36 cellular contexts compared by ENCODE assay signal in genomic region chr15:45347989-45348388, GRCh38.
"Had no signal": no experiment of that assay in that cellular context is flagged by ENCODE, and none has a peak within 500 bp of the region (broad histone marks: within the 10 kb centered on the region; RNA-seq: fewer than 3 reads in every experiment).

No MANE protein-coding gene starts in this region.

- H3K27ac ChIP-seq: ascending aorta, brain microvascular endothelial cell, breast epithelium, VCaP had no signal

- H3K4me1 Mint-ChIP-seq: activated B cell treated with CpG ODN at 0.5 μM for 24 hours; activated CD4-positive, alpha-beta T cell treated with anti-CD3 and anti-CD28 coated beads, Interleukin-2, amount 10 ng/mL, durations not matched to agents 24 days and 14 days; activated naive CD4-positive, alpha-beta T cell treated with anti-CD3 and anti-CD28 coated beads, Interleukin-2, amount 50 U/mL, for 24 hours; activated naive CD8-positive, alpha-beta T cell treated with anti-CD3 and anti-CD28 coated beads, Interleukin-2, amount 10 ng/mL, durations not matched to agents 7 days and 5 days; activated naive CD8-positive, alpha-beta T cell treated with anti-CD3 and anti-CD28 coated beads, Interleukin-2, amount 50 U/mL, for 24 hours; activated T-helper 17 cell treated with anti-CD3 and anti-CD28 coated beads, Interleukin-2, amount 50 U/mL, for 72 hours had no signal

- H3K9me3 ChIP-seq: ascending aorta, breast epithelium had no signal

- H3K9me3 Mint-ChIP-seq: activated B cell treated with CpG ODN at 0.5 μM for 24 hours; activated CD4-positive, alpha-beta memory T cell treated with anti-CD3 and anti-CD28 coated beads for 36 hours; activated CD4-positive, alpha-beta T cell treated with anti-CD3 and anti-CD28 coated beads, Interleukin-2, amount 10 ng/mL, durations not matched to agents 24 days and 14 days; activated CD8-positive, alpha-beta T cell treated with anti-CD3 and anti-CD28 coated beads for 36 hours; activated naive CD4-positive, alpha-beta T cell treated with anti-CD3 and anti-CD28 coated beads for 36 hours; activated naive CD4-positive, alpha-beta T cell treated with anti-CD3 and anti-CD28 coated beads, Interleukin-2, amount 50 U/mL, for 24 hours; activated naive CD8-positive, alpha-beta T cell treated with anti-CD3 and anti-CD28 coated beads, Interleukin-2, amount 10 ng/mL, durations not matched to agents 7 days and 5 days; activated naive CD8-positive, alpha-beta T cell treated with anti-CD3 and anti-CD28 coated beads, Interleukin-2, amount 50 U/mL, for 24 hours; activated T-cell treated with anti-CD3 and anti-CD28 coated beads, Interleukin-2, amount 50 U/mL, for 4 hours; activated T-cell treated with anti-CD3 and anti-CD28 coated beads, Interleukin-2, amount 50 U/mL, for 72 hours; activated T-helper 1 cell treated with anti-CD3 and anti-CD28 coated beads, Interleukin-12 subunit alpha, Interleukin-12 subunit beta, Interleukin-2, Interleukin-4 antibody, amounts not matched to agents 30 ng/mL and 10 ng/mL and 1 ng/mL, durations not matched to agents 14 hours and 24 hours and 36 hours; activated T-helper 17 cell treated with anti-CD3 and anti-CD28 coated beads, Interleukin-2, amount 50 U/mL, for 72 hours; T-helper 1 cell treated with Interleukin-12 subunit alpha and Interleukin-12 subunit beta and Interleukin-4 antibody, amounts not matched to agents 30 μg/mL and 1 μg/mL, for 36 hours; T-helper 2 cell treated with Interferon-gamma antibody and Interleukin-4, amounts not matched to agents 5 μg/mL and 100 μg/mL, for 36 hours had no signal

- ATAC-seq: activated CD8-positive, alpha-beta T cell treated with anti-CD3 and anti-CD28 coated beads for 36 hours; activated naive CD8-positive, alpha-beta T cell treated with anti-CD3 and anti-CD28 coated beads, Interleukin-2, amount 50 U/mL, for 24 hours; activated T-cell treated with anti-CD3 and anti-CD28 coated beads, Interleukin-2, amount 50 U/mL, for 4 hours; activated T-cell treated with anti-CD3 and anti-CD28 coated beads, Interleukin-2, amount 50 U/mL, for 72 hours; activated T-helper 17 cell treated with anti-CD3 and anti-CD28 coated beads, Interleukin-2, amount 50 U/mL, for 72 hours had no signal

- H3K36me3 Mint-ChIP-seq: activated CD4-positive, alpha-beta memory T cell treated with anti-CD3 and anti-CD28 coated beads for 36 hours; activated naive CD4-positive, alpha-beta T cell treated with anti-CD3 and anti-CD28 coated beads, Interleukin-2, amount 50 U/mL, for 24 hours; activated naive CD8-positive, alpha-beta T cell; activated naive CD8-positive, alpha-beta T cell treated with anti-CD3 and anti-CD28 coated beads, Interleukin-2, amount 10 ng/mL, durations not matched to agents 7 days and 5 days had no signal

- H3K27ac Mint-ChIP-seq: activated B cell treated with CpG ODN at 0.5 μM for 24 hours; activated CD4-positive, alpha-beta memory T cell treated with anti-CD3 and anti-CD28 coated beads for 36 hours; activated CD4-positive, alpha-beta T cell treated with anti-CD3 and anti-CD28 coated beads, Interleukin-2, amount 10 ng/mL, durations not matched to agents 24 days and 14 days; activated CD8-positive, alpha-beta T cell treated with anti-CD3 and anti-CD28 coated beads for 36 hours; activated naive CD4-positive, alpha-beta T cell treated with anti-CD3 and anti-CD28 coated beads for 36 hours; activated naive CD4-positive, alpha-beta T cell treated with anti-CD3 and anti-CD28 coated beads, Interleukin-2, amount 50 U/mL, for 24 hours; activated naive CD8-positive, alpha-beta T cell; activated naive CD8-positive, alpha-beta T cell treated with anti-CD3 and anti-CD28 coated beads, Interleukin-2, amount 10 ng/mL, durations not matched to agents 7 days and 5 days; activated naive CD8-positive, alpha-beta T cell treated with anti-CD3 and anti-CD28 coated beads, Interleukin-2, amount 50 U/mL, for 24 hours; activated T-cell treated with anti-CD3 and anti-CD28 coated beads, Interleukin-2, amount 50 U/mL, for 72 hours; activated T-helper 1 cell treated with anti-CD3 and anti-CD28 coated beads, Interleukin-12 subunit alpha, Interleukin-12 subunit beta, Interleukin-2, Interleukin-4 antibody, amounts not matched to agents 30 ng/mL and 10 ng/mL and 1 ng/mL, durations not matched to agents 14 hours and 24 hours and 36 hours; activated T-helper 17 cell treated with anti-CD3 and anti-CD28 coated beads, Interleukin-2, amount 50 U/mL, for 72 hours; T-helper 1 cell treated with Interleukin-12 subunit alpha and Interleukin-12 subunit beta and Interleukin-4 antibody, amounts not matched to agents 30 μg/mL and 1 μg/mL, for 36 hours; T-helper 2 cell treated with Interferon-gamma antibody and Interleukin-4, amounts not matched to agents 5 μg/mL and 100 μg/mL, for 36 hours had no signal

- DNase-seq: activated B cell treated with CpG ODN at 0.5 μM for 24 hours; activated CD4-positive, alpha-beta memory T cell treated with anti-CD3 and anti-CD28 coated beads for 36 hours; activated CD4-positive, alpha-beta T cell treated with anti-CD3 and anti-CD28 coated beads for 4 hours; activated CD4-positive, alpha-beta T cell treated with anti-CD3 and anti-CD28 coated beads, Interleukin-2, amount 10 ng/mL, durations not matched to agents 24 days and 14 days; activated CD4-positive, alpha-beta T cell treated with anti-CD3 and anti-CD28 coated beads, Interleukin-2, amount 50 U/mL, for 1 hour; activated CD4-positive, alpha-beta T cell treated with anti-CD3 and anti-CD28 coated beads, Interleukin-2, amount 50 U/mL, for 4 hours; activated CD4-positive, CD25-positive, alpha-beta regulatory T cell treated with anti-CD3 and anti-CD28 coated beads, Interleukin-2, amount 50 U/mL, for 72 hours; activated CD8-positive, alpha-beta memory T cell treated with anti-CD3 and anti-CD28 coated beads, Interleukin-2, amount 50 U/mL, for 4 hours; activated CD8-positive, alpha-beta T cell treated with anti-CD3 and anti-CD28 coated beads for 36 hours; activated effector memory CD4-positive, alpha-beta T cell treated with anti-CD3 and anti-CD28 coated beads, Interleukin-2, amount 50 U/mL, for 16 hours; activated gamma-delta T cell treated with Interleukin-2 at 50 U/mL for 16 hours; activated naive CD4-positive, alpha-beta T cell; activated naive CD4-positive, alpha-beta T cell treated with anti-CD3 and anti-CD28 coated beads for 36 hours; activated naive CD8-positive, alpha-beta T cell treated with anti-CD3 and anti-CD28 coated beads, Interleukin-2, amount 10 ng/mL, durations not matched to agents 7 days and 5 days; activated naive CD8-positive, alpha-beta T cell treated with anti-CD3 and anti-CD28 coated beads, Interleukin-2, amount 50 U/mL, for 24 hours; activated T-cell treated with anti-CD3 and anti-CD28 coated beads for 4 hours; activated T-cell treated with anti-CD3 and anti-CD28 coated beads, Interleukin-2, amount 50 U/mL, for 1 hour; activated T-cell treated with anti-CD3 and anti-CD28 coated beads, Interleukin-2, amount 50 U/mL, for 4 hours; activated T-cell treated with anti-CD3 and anti-CD28 coated beads, Interleukin-2, amount 50 U/mL, for 72 hours; amygdala; anterior cingulate cortex; brain microvascular endothelial cell; central memory CD4-positive, alpha-beta T cell; T-helper 1 cell; T-helper 2 cell; T-helper 9 cell had no signal

- H3K4me3 Mint-ChIP-seq: activated B cell treated with CpG ODN at 0.5 μM for 24 hours; activated CD4-positive, alpha-beta memory T cell treated with anti-CD3 and anti-CD28 coated beads for 36 hours; activated CD4-positive, alpha-beta T cell treated with anti-CD3 and anti-CD28 coated beads, Interleukin-2, amount 10 ng/mL, durations not matched to agents 24 days and 14 days; activated CD8-positive, alpha-beta T cell treated with anti-CD3 and anti-CD28 coated beads for 36 hours; activated naive CD4-positive, alpha-beta T cell treated with anti-CD3 and anti-CD28 coated beads for 36 hours; activated naive CD4-positive, alpha-beta T cell treated with anti-CD3 and anti-CD28 coated beads, Interleukin-2, amount 50 U/mL, for 24 hours; activated naive CD8-positive, alpha-beta T cell; activated naive CD8-positive, alpha-beta T cell treated with anti-CD3 and anti-CD28 coated beads, Interleukin-2, amount 10 ng/mL, durations not matched to agents 7 days and 5 days; activated naive CD8-positive, alpha-beta T cell treated with anti-CD3 and anti-CD28 coated beads, Interleukin-2, amount 50 U/mL, for 24 hours; activated T-cell treated with anti-CD3 and anti-CD28 coated beads, Interleukin-2, amount 50 U/mL, for 4 hours; activated T-cell treated with anti-CD3 and anti-CD28 coated beads, Interleukin-2, amount 50 U/mL, for 72 hours; activated T-helper 1 cell treated with anti-CD3 and anti-CD28 coated beads, Interleukin-12 subunit alpha, Interleukin-12 subunit beta, Interleukin-2, Interleukin-4 antibody, amounts not matched to agents 30 ng/mL and 10 ng/mL and 1 ng/mL, durations not matched to agents 14 hours and 24 hours and 36 hours; activated T-helper 17 cell treated with anti-CD3 and anti-CD28 coated beads, Interleukin-2, amount 50 U/mL, for 72 hours; T-helper 1 cell treated with Interleukin-12 subunit alpha and Interleukin-12 subunit beta and Interleukin-4 antibody, amounts not matched to agents 30 μg/mL and 1 μg/mL, for 36 hours; T-helper 2 cell treated with Interferon-gamma antibody and Interleukin-4, amounts not matched to agents 5 μg/mL and 100 μg/mL, for 36 hours had no signal

- H3K27me3 ChIP-seq: ascending aorta, brain microvascular endothelial cell, breast epithelium had no signal

- H3K4me1 ChIP-seq: ascending aorta, breast epithelium had no signal

- H3K36me3 ChIP-seq: ascending aorta, brain microvascular endothelial cell, breast epithelium had no signal

- H3K4me3 ChIP-seq: ascending aorta, breast epithelium had no signal

- FAIRE-seq: TTC549 had no signal
